ENCODE assay signal across 8 cellular contexts in genomic region chr5:178130576-178131445, GRCh38. TPM values are rescaled to one million over a fixed set of nuclear protein-coding genes. Genes with fewer than 3 reads are reported as not detected.
DNase-seq lines count a peak whose midpoint lies in the region; ATAC-seq and TF ChIP-seq lines count a peak whose summit lies in the region.

TSS of gene RMND5B (plus strand) at chr5:178131014. CDS start at chr5:178138120, 7,106 bp downstream.

- no peaks in the 10 kb centered on the region for H3K9me3 ChIP-seq in H9 (ENCODE audit: control insufficient read depth, low read depth, low read length)
- no peaks in the 10 kb centered on the region for H3K9me3 ChIP-seq in MM.1S (replicated peaks; ENCODE audit: insufficient read depth, low read length)
- no peaks in the 10 kb centered on the region for H3K9me3 ChIP-seq in suprapubic skin

- H3K4me3 Mint-ChIP-seq in H9, result peak within 1 kb of the TSS; percentile 83 to 87

- H3K4me3 ChIP-seq in MM.1S (ENCODE audit: low read length) (peak within 1 kb of the TSS; percentile 90), suprapubic skin (peak within 1 kb of the TSS; percentile 94)

- H2BK120ac ChIP-seq in H9 (ENCODE audit: low read depth, low read length, poor library complexity, severe bottlenecking), result no peak within 1 kb of the TSS

- peaks cover 9% of the 10 kb centered on the region for H3K23me2 ChIP-seq in H9 (ENCODE audit: insufficient read length, low read depth, low read length, poor library complexity, severe bottlenecking)

- H4K8ac ChIP-seq in H9 (replicated peaks; ENCODE audit: insufficient read length, low read depth, low read length), result no peak within 1 kb of the TSS

- H3K4ac ChIP-seq in H9 (ENCODE audit: low read depth, low read length), result no peak within 1 kb of the TSS; the same call in 1 of the 2 replicates

- no peak within 1 kb of the TSS for H2AFZ ChIP-seq in H9 (ENCODE audit: low read length)
- H2AFZ ChIP-seq in MM.1S (ENCODE audit: low read length), result peak within 1 kb of the TSS; percentile 90

- no peaks in the 10 kb centered on the region for H3F3A ChIP-seq in MM.1S (ENCODE audit: insufficient read depth, low read length)

- no peak within 1 kb of the TSS for H2BK20ac ChIP-seq in H9 (ENCODE audit: low read depth, low read length, poor library complexity, severe bottlenecking)

- no peak within 1 kb of the TSS for H2AK5ac ChIP-seq in H9 (ENCODE audit: insufficient read length, low read length)

- H3K9ac ChIP-seq in H9 (ENCODE audit: extremely low read depth, insufficient read length, low read length) (peak within 1 kb of the TSS; percentile 81), MM.1S (ENCODE audit: low read length) (peak within 1 kb of the TSS; percentile 93)

- H3K27me3 ChIP-seq in H9 (ENCODE audit: insufficient read depth, low read length) (no peaks in the 10 kb centered on the region; the same call in 1 of the 2 replicates), MM.1S (replicated peaks; ENCODE audit: insufficient read depth, low read length) (no peaks in the 10 kb centered on the region), suprapubic skin (no peaks in the 10 kb centered on the region)

- H3K56ac ChIP-seq in H9 (ENCODE audit: insufficient read length, low read depth, low read length), result no peak within 1 kb of the TSS

- H3K14ac ChIP-seq in H9 (ENCODE audit: insufficient read depth, low read length), result peak within 1 kb of the TSS; percentile 90

- peaks cover 17 to 41% (median 28%) of the 10 kb centered on the region in 3 experiments for H3K36me3 Mint-ChIP-seq in H9 (ENCODE audit: insufficient read depth in 1 of 3, low read depth in 3 of 3)

- peaks cover 11% of the 10 kb centered on the region; the same call in 1 of the 2 replicates for H3K79me2 ChIP-seq in H9 (ENCODE audit: insufficient read depth, low read length)
- H3K79me2 ChIP-seq in MM.1S (ENCODE audit: low read length), result peaks cover 38% of the 10 kb centered on the region

- no peaks in the 10 kb centered on the region; the same call in 1 of the 2 replicates for H3K27me3 Mint-ChIP-seq in H9 (ENCODE audit: low read depth)

- no peak for TF ChIP-seq EP300 in suprapubic skin (IDR thresholded peaks at IDR 0.05)

- peak within 1 kb of the TSS; percentile 90 for H2BK12ac ChIP-seq in H9 (ENCODE audit: insufficient read length, low read depth, low read length)

- no peaks in the 10 kb centered on the region for H4K20me1 ChIP-seq in H9 (ENCODE audit: control insufficient read depth, insufficient read depth, insufficient read length)
- no peaks in the 10 kb centered on the region for H4K20me1 ChIP-seq in MM.1S (ENCODE audit: insufficient read depth, low read length)

- peak within 1 kb of the TSS; percentile 100 for H3K4me2 ChIP-seq in H9 (ENCODE audit: insufficient read depth, insufficient read length, low read length)
- H3K4me2 ChIP-seq in MM.1S (ENCODE audit: low read depth, low read length), result peak within 1 kb of the TSS; percentile 82

- no peaks in the 10 kb centered on the region for H3K9me2 ChIP-seq in MM.1S (replicated peaks; ENCODE audit: insufficient read depth, low read length)

- H3T11ph ChIP-seq in H9 (ENCODE audit: low read length), result no peak within 1 kb of the TSS

- H3K4me1 ChIP-seq in H9 (ENCODE audit: insufficient read depth, low read length) (0 out of 2 replicates have a peak, but pooled peaks cover 4% of the 10 kb centered on the region), MM.1S (ENCODE audit: low read length) (no peaks in the 10 kb centered on the region), suprapubic skin (peaks cover 28% of the 10 kb centered on the region)

- H3K23ac ChIP-seq in H9 (ENCODE audit: insufficient read length, low read depth, low read length), result no peak within 1 kb of the TSS

- H3K27ac ChIP-seq in H9 (ENCODE audit: insufficient read length, low read depth, low read length) (peak within 1 kb of the TSS; percentile 85), MM.1S (ENCODE audit: low read length) (peak within 1 kb of the TSS; percentile 75; the same call in 1 of the 2 replicates), suprapubic skin (peak within 1 kb of the TSS; percentile 95)

- peak; percentile 97 for DNase-seq in GM03348 (ENCODE audit: low spot score)
- DNase-seq in H9, result peak; percentile 80
- DNase-seq in MM.1S, result peak; percentile 91
- peak; percentile 87 for DNase-seq in activated naive CD4-positive, alpha-beta T cell treated with anti-CD3 and anti-CD28 coated beads, Interleukin-2, amount 50 U/mL, for 16 hours
- peak; percentile 91 for DNase-seq in germinal center (ENCODE audit: low spot score)
- peak in 54 of 56 donors; percentile 34 to 89 (median 69) for DNase-seq in nucleus accumbens (lab: John Stamatoyannopoulos, UW)
- peak; percentile 86 to 91 for DNase-seq in suprapubic skin (ENCODE audit: low spot score in 2 of 2)

- peak in 1 of 2 donors; percentile 61 for TF ChIP-seq POLR2A in suprapubic skin (IDR thresholded peaks at IDR 0.05)

- no peak within 1 kb of the TSS for H2BK15ac ChIP-seq in H9 (ENCODE audit: low read depth, low read length)

- TF ChIP-seq CTCF in H9 (conservative IDR thresholded peaks at IDR 0.05) (no peak), MM.1S (IDR thresholded peaks at IDR 0.05; ENCODE audit: low read length) (no peak), suprapubic skin (IDR thresholded peaks at IDR 0.05) (no peak)

- peak within 1 kb of the TSS; percentile 50 for H4K91ac ChIP-seq in H9 (ENCODE audit: insufficient read length, low read depth, low read length)

- peaks cover 4% of the 10 kb centered on the region for H3K79me1 ChIP-seq in H9 (ENCODE audit: insufficient read depth, low read depth, low read length, poor library complexity, severe bottlenecking)

- ATAC-seq in SK-N-SH treated with all-trans-retinoic acid at 6 μM for 48 hours, result peak; percentile 93

- peaks cover 42 to 47% of the 10 kb centered on the region in 2 experiments for H3K4me1 Mint-ChIP-seq in H9

- no peaks in the 10 kb centered on the region for H3K36me3 ChIP-seq in MM.1S (replicated peaks; ENCODE audit: insufficient read depth, low read length)
- peaks cover 19% of the 10 kb centered on the region for H3K36me3 ChIP-seq in suprapubic skin

- no peak within 1 kb of the TSS for H2BK5ac ChIP-seq in H9 (ENCODE audit: insufficient read length, low read length)

- no CpG with 5 or more reads among the region's 102 CpGs for WGBS in H9 (ENCODE audit: extremely low coverage, insufficient read length, low lambda C conversion rate)
- WGBS in suprapubic skin, result 0% methylated on average over 5 of the region's 102 CpGs

- peak within 1 kb of the TSS; percentile 96 for H3K18ac ChIP-seq in H9 (ENCODE audit: insufficient read length, low read depth, low read length)

- peak within 1 kb of the TSS; percentile 87 to 91 (median 90) for H3K27ac Mint-ChIP-seq in H9

- no peaks in the 10 kb centered on the region for H3K9me3 Mint-ChIP-seq in H9

- H4K5ac ChIP-seq in H9 (ENCODE audit: insufficient read length, low read depth, low read length), result no peak within 1 kb of the TSS

TF ChIP-seq in SK-N-SH treated with all-trans-retinoic acid at 6 μM for 48 hours, 23 proteins besides CTCF, POLR2A, EP300 and RAD21:
- no peak for TF ChIP-seq CREB5 (CRISPR knock-in tag; IDR thresholded peaks at IDR 0.05; ENCODE audit: low read depth)
- peak; percentile 90 for TF ChIP-seq ZFP3 (CRISPR knock-in tag; IDR thresholded peaks at IDR 0.05)

RNA-seq across cellular contexts. Expression of gene RMND5B, which starts in this region (rescaled TPM):
- total RNA-seq in H9 (2021) (81.3 and 86.4 TPM in 2 replicates), suprapubic skin (10 to 100 TPM; 38.6 to 60.6 (median 42.9) TPM)

Comparison
In these comparisons a context has a peak if more than half of its experiments do, and no peak if none do; other contexts are left out.
1. Peak in every context shown above with its lines: DNase-seq, ATAC-seq, H3K4me3 ChIP-seq and H3K27ac ChIP-seq.